Comparison of ENCODE assay signal across 30 cellular contexts in genomic region chr15:46897266-46897665, GRCh38.
"Had no signal": no experiment of that assay in that cellular context is flagged by ENCODE, and none has a peak within 500 bp of the region (broad histone marks: within the 10 kb centered on the region; RNA-seq: fewer than 3 reads in every experiment).

No MANE protein-coding gene starts in this region.

- ATAC-seq: activated naive CD4-positive, alpha-beta T cell treated with anti-CD3 and anti-CD28 coated beads, Interleukin-2, amount 50 U/mL, for 72 hours; activated naive CD8-positive, alpha-beta T cell treated with anti-CD3 and anti-CD28 coated beads, Interleukin-2, amount 50 U/mL, for 24 hours; activated T-cell treated with anti-CD3 and anti-CD28 coated beads, Interleukin-2, amount 50 U/mL, for 4 hours; activated T-cell treated with anti-CD3 and anti-CD28 coated beads, Interleukin-2, amount 50 U/mL, for 72 hours; activated T-helper 17 cell treated with anti-CD3 and anti-CD28 coated beads, Interleukin-2, amount 50 U/mL, for 72 hours; body of pancreas had no signal

- H3K27me3 ChIP-seq: adrenal gland, ascending aorta, body of pancreas, brain microvascular endothelial cell, breast epithelium, cardiac muscle cell had no signal

- H3K4me3 ChIP-seq: adrenal gland, ascending aorta, body of pancreas, breast epithelium, cardiac muscle cell had no signal

- H3K36me3 ChIP-seq: adrenal gland, ascending aorta, brain microvascular endothelial cell, breast epithelium, cardiac muscle cell had no signal

- H3K9me3 ChIP-seq: adrenal gland, ascending aorta, body of pancreas, breast epithelium had no signal

- DNase-seq: activated effector memory CD4-positive, alpha-beta T cell treated with anti-CD3 and anti-CD28 coated beads, Interleukin-2, amount 50 U/mL, for 16 hours; activated effector memory CD4-positive, alpha-beta T cell treated with Interleukin-2 at 50 U/mL for 16 hours; activated gamma-delta T cell; activated gamma-delta T cell treated with Interleukin-2 at 50 U/mL for 16 hours; activated naive CD4-positive, alpha-beta T cell; activated naive CD4-positive, alpha-beta T cell treated with anti-CD3 and anti-CD28 coated beads for 36 hours; activated naive CD4-positive, alpha-beta T cell treated with anti-CD3 and anti-CD28 coated beads, Interleukin-2, amount 10 ng/mL, durations not matched to agents 7 days and 5 days; activated naive CD4-positive, alpha-beta T cell treated with anti-CD3 and anti-CD28 coated beads, Interleukin-2, amount 50 U/mL, for 16 hours; activated naive CD4-positive, alpha-beta T cell treated with Interleukin-2 at 50 U/mL for 16 hours; activated naive CD8-positive, alpha-beta T cell treated with anti-CD3 and anti-CD28 coated beads for 36 hours; activated naive CD8-positive, alpha-beta T cell treated with anti-CD3 and anti-CD28 coated beads, Interleukin-2, amount 10 ng/mL, durations not matched to agents 7 days and 5 days; activated naive CD8-positive, alpha-beta T cell treated with anti-CD3 and anti-CD28 coated beads, Interleukin-2, amount 50 U/mL, for 24 hours; activated T-cell treated with anti-CD3 and anti-CD28 coated beads, Interleukin-2, amount 50 U/mL, for 24 hours; activated T-cell treated with anti-CD3 and anti-CD28 coated beads, Interleukin-2, amount 50 U/mL, for 4 hours; activated T-cell treated with anti-CD3 and anti-CD28 coated beads, Interleukin-2, amount 50 U/mL, for 48 hours; activated T-cell treated with anti-CD3 and anti-CD28 coated beads, Interleukin-2, amount 50 U/mL, for 72 hours; adrenal gland; amniotic stem cell; amygdala; aorta; body of pancreas; brain microvascular endothelial cell; caudate nucleus; central memory CD4-positive, alpha-beta T cell; cerebellar nuclear complex had no signal

- H3K27ac ChIP-seq: adrenal gland, ascending aorta, body of pancreas, brain microvascular endothelial cell, breast epithelium, cardiac muscle cell had no signal

- H3K4me1 ChIP-seq: adrenal gland, ascending aorta, body of pancreas, breast epithelium had no signal
